18 cellular contexts compared by ENCODE assay signal in genomic region chr18:51561821-51562220, GRCh38.
"Had no signal": no experiment of that assay in that cellular context is flagged by ENCODE, and none has a peak within 500 bp of the region (broad histone marks: within the 10 kb centered on the region; RNA-seq: fewer than 3 reads in every experiment).

No MANE protein-coding gene starts in this region.

- DNase-seq: activated CD4-positive, CD25-positive, alpha-beta regulatory T cell treated with anti-CD3 and anti-CD28 coated beads, Interleukin-2, amount 50 U/mL, for 72 hours; activated naive CD4-positive, alpha-beta T cell treated with Interleukin-2 at 50 U/mL for 16 hours; activated naive CD8-positive, alpha-beta T cell treated with anti-CD3 and anti-CD28 coated beads, Interleukin-2, amount 10 ng/mL, durations not matched to agents 7 days and 5 days; aorta; erythroblast; gastrocnemius medialis; immature natural killer cell; mammary epithelial cell; right lobe of liver; SJCRH30; stimulated activated CD4-positive, alpha-beta T cell treated with anti-CD3 and anti-CD28 coated beads, Interleukin-4, amount 100 ng/mL, for 1 hour; stimulated activated naive CD8-positive, alpha-beta T cell treated with anti-CD3 and anti-CD28 coated beads, Interleukin-15, amount 100 ng/mL, for 72 hours; T1000 had no signal

- H3K36me3 ChIP-seq: breast epithelium, gastrocnemius medialis, right lobe of liver, suprapubic skin had no signal

- ATAC-seq: activated T-helper 17 cell treated with anti-CD3 and anti-CD28 coated beads, Interleukin-2, amount 50 U/mL, for 72 hours; gastrocnemius medialis; left lobe of liver; right lobe of liver; stimulated activated naive CD8-positive, alpha-beta T cell treated with anti-CD3 and anti-CD28 coated beads, Interleukin-15, amount 100 ng/mL, for 72 hours had no signal

- H3K4me3 ChIP-seq: breast epithelium, gastrocnemius medialis, right lobe of liver, SJCRH30, smooth muscle cell, suprapubic skin had no signal

- H3K4me1 ChIP-seq: breast epithelium, suprapubic skin had no signal

- H3K27me3 ChIP-seq: breast epithelium, gastrocnemius medialis, right lobe of liver, SJCRH30, suprapubic skin had no signal

- H3K27ac ChIP-seq: breast epithelium, gastrocnemius medialis, right lobe of liver, SJCRH30, suprapubic skin had no signal

- H3K9me3 ChIP-seq: breast epithelium, gastrocnemius medialis, right lobe of liver, SJCRH30, suprapubic skin had no signal
